In genomic region chr15:61915640-61916039, GRCh38 we compare ENCODE assay signal across 28 cellular contexts.
"Had no signal": no experiment of that assay in that cellular context is flagged by ENCODE, and none has a peak within 500 bp of the region (broad histone marks: within the 10 kb centered on the region; RNA-seq: fewer than 3 reads in every experiment).

No MANE protein-coding gene starts in this region.

- H3K9me3 ChIP-seq: breast epithelium, heart right ventricle, left lung, neutrophil, ovary, prostate gland, sigmoid colon, vagina had no signal

- ATAC-seq: esophagus mucosa; left lung; stimulated activated memory B cell treated with anti-CD40 and anti-IgM and Interleukin-4, amounts not matched to agents 10 μg/mL and 1 μg/mL and 100 μg/mL, for 72 hours; stimulated activated naive CD8-positive, alpha-beta T cell treated with anti-CD3 and anti-CD28 coated beads, Interleukin-15, amount 100 ng/mL, for 72 hours had no signal

- H3K4me3 ChIP-seq: breast epithelium, heart right ventricle, left lung, ovary, prostate gland, sigmoid colon, smooth muscle cell, vagina had no signal

- H3K4me2 ChIP-seq: smooth muscle cell had no signal

- H3K36me3 ChIP-seq: ovary had no signal

- H3K27ac ChIP-seq: breast epithelium, left lung, neutrophil, ovary, prostate gland, sigmoid colon, vagina had no signal

- DNase-seq: activated CD4-positive, alpha-beta memory T cell treated with anti-CD3 and anti-CD28 coated beads for 36 hours; activated CD4-positive, alpha-beta T cell treated with anti-CD3 and anti-CD28 coated beads, Interleukin-2, amount 10 ng/mL, durations not matched to agents 24 days and 14 days; activated CD4-positive, CD25-positive, alpha-beta regulatory T cell treated with anti-CD3 and anti-CD28 coated beads, Interleukin-2, amount 50 U/mL, for 72 hours; activated CD8-positive, alpha-beta memory T cell treated with anti-CD3 and anti-CD28 coated beads, Interleukin-2, amount 50 U/mL, for 4 hours; activated gamma-delta T cell treated with Interleukin-2 at 50 U/mL for 16 hours; activated naive CD4-positive, alpha-beta T cell treated with anti-CD3 and anti-CD28 coated beads, Interleukin-2, amount 50 U/mL, for 16 hours; activated T-cell treated with anti-CD3 and anti-CD28 coated beads, Interleukin-2, amount 50 U/mL, for 1 hour; amygdala; endodermal cell; left lung; naive B cell; nephron progenitor cell; ovary; sigmoid colon; stimulated activated CD4-positive, alpha-beta T cell treated with anti-CD3 and anti-CD28 coated beads, Interleukin-1b, Interleukin-23, amount 100 ng/mL, for 48 hours; stimulated activated CD4-positive, alpha-beta T cell treated with anti-CD3 and anti-CD28 coated beads, Interleukin-4, amount 100 ng/mL, for 4 hours; stimulated activated CD8-positive, alpha-beta memory T cell treated with anti-CD3 and anti-CD28 coated beads, Interleukin-4, amount 100 ng/mL, for 48 hours; stimulated activated naive CD8-positive, alpha-beta T cell treated with anti-CD3 and anti-CD28 coated beads, Interleukin-15, amount 100 ng/mL, for 72 hours; substantia nigra; T-helper 2 cell had no signal

- H3K27me3 ChIP-seq: breast epithelium, heart right ventricle, left lung, neutrophil, ovary, sigmoid colon, vagina had no signal

- H3K4me1 ChIP-seq: breast epithelium, left lung, prostate gland, vagina had no signal
